Comparison of ENCODE assay signal across 1 cellular context in genomic region chr2:71631411-71631931, GRCh38.
TF ChIP-seq lines count a peak whose summit lies in the region.

No MANE protein-coding gene starts in this region.

TF ChIP-seq in H1, 55 proteins besides CTCF, POLR2A, EP300 and RAD21 (continued from another document):
- no peak for TF ChIP-seq BCL11A (IDR thresholded peaks at IDR 0.05; ENCODE audit: low read depth in 2 of 2, low read length in 2 of 2)
- TF ChIP-seq SIRT6 (IDR thresholded peaks at IDR 0.05; ENCODE audit: low read length), result no peak
